20 cellular contexts compared by ENCODE assay signal in the genomic region with DNA sequence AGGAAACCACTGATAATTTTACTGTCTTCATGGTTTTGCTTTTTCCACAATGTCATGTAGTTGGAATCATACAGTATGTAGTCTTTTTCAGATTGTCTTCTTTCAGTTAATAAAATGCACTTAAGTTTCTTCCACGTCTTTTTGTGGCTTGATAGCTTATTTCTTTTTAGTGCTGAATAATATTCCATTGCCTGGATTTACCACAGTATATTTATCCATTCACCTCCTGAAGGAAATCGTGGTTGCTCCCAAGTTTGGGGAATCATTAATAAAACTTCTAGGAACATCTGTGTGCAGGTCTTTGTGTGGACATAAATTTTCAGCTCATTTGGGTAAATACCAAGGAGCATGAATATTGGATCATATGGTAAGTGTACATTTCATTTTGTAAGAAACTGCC. TPM values are rescaled to one million over a fixed set of nuclear protein-coding genes. Genes with fewer than 3 reads are reported as not detected.
DNase-seq lines count a peak whose midpoint lies in the region; ATAC-seq, FAIRE-seq and TF ChIP-seq lines count a peak whose summit lies in the region.
"Had no signal": no experiment of that assay in that cellular context is flagged by ENCODE, and none has a peak within 500 bp of the region (broad histone marks: within the 10 kb centered on the region; RNA-seq: fewer than 3 reads in every experiment).

No MANE protein-coding gene starts in this region.

- no peaks in the 10 kb centered on the region for H3K36me3 ChIP-seq in HEK293 (ENCODE audit: control insufficient read depth in 2 of 2, insufficient read depth in 1 of 2, low read length in 2 of 2)
- H3K36me3 ChIP-seq in K562 (ENCODE audit: control insufficient read depth, insufficient read depth, low read length) = no peaks in the 10 kb centered on the region
- H3K36me3 ChIP-seq in neural progenitor cell = no peaks in the 10 kb centered on the region
- H3K36me3 ChIP-seq: BLaER1 treated with 17β-estradiol and CSF1 and Interleukin-3, amounts not matched to agents 10 nM and 100 nM had no signal

- no peaks in the 10 kb centered on the region for H3K36me3 Mint-ChIP-seq in neural progenitor cell
- H3K36me3 Mint-ChIP-seq: CD8-positive, alpha-beta T cell had no signal

- H3K79me2 ChIP-seq in K562 (ENCODE audit: control insufficient read depth, insufficient read depth, low read length) = no peaks in the 10 kb centered on the region
- no peaks in the 10 kb centered on the region for H3K79me2 ChIP-seq in neural progenitor cell (ENCODE audit: low read depth)

- no peak overlapping the region for H3K4me2 ChIP-seq in K562 (ENCODE audit: insufficient read depth, low read length)
- H3K4me2 ChIP-seq in neural progenitor cell = no peak overlapping the region
- H3K4me2 ChIP-seq: A549; BLaER1 treated with 17β-estradiol and CSF1 and Interleukin-3, amounts not matched to agents 10 nM and 100 nM had no signal

- H3K4me1 ChIP-seq in HEK293 (ENCODE audit: control insufficient read depth, insufficient read depth, low read length) (no peaks in the 10 kb centered on the region), K562 (replicated peaks in 1 of 2; ENCODE audit: control insufficient read depth in 2 of 2, insufficient read depth in 2 of 2, low read length in 2 of 2) (peaks cover 11 to 18% of the 10 kb centered on the region in 2 experiments; a peak in 4 of 5 replicates), neural progenitor cell (peaks cover 7% of the 10 kb centered on the region)
- H3K4me1 ChIP-seq: Caco-2 had no signal

- no peak for ATAC-seq in K562
- ATAC-seq: A549; CD8-positive, alpha-beta T cell had no signal

- no peak overlapping the region for H2AFZ ChIP-seq in K562 (ENCODE audit: low read depth, low read length)
- H2AFZ ChIP-seq in neural progenitor cell (replicated peaks) = no peak overlapping the region

- in situ Hi-C loops in K562 (cut with MboI) = no loop called here

- H4K20me1 ChIP-seq in K562 (replicated peaks; ENCODE audit: control insufficient read depth, insufficient read depth, low read length) (no peaks in the 10 kb centered on the region; the same call in 1 of the 2 replicates), neural progenitor cell (ENCODE audit: low read depth) (peaks cover 11% of the 10 kb centered on the region)
- H4K20me1 ChIP-seq: BLaER1 treated with 17β-estradiol and CSF1 and Interleukin-3, amounts not matched to agents 10 nM and 100 nM had no signal

- H3K27me3 ChIP-seq in K562 (ENCODE audit: control insufficient read depth in 2 of 2, insufficient read depth in 2 of 2, low read length in 2 of 2) (peaks cover 21 to 32% of the 10 kb centered on the region in 2 experiments), neural progenitor cell (peaks cover 76% of the 10 kb centered on the region)

- no peak for TF ChIP-seq RAD21 in K562 (CRISPR knock-in tag; conservative IDR thresholded peaks at IDR 0.05 in 1 of 2, IDR thresholded peaks at IDR 0.05 in 1 of 2)

- H3K9me1 ChIP-seq in K562 (ENCODE audit: control insufficient read depth, insufficient read depth, low read length) = no peaks in the 10 kb centered on the region

- H3K4me3 Mint-ChIP-seq in neural progenitor cell = peak overlapping the region; percentile 16
- H3K4me3 Mint-ChIP-seq: B cell; CD4-positive, alpha-beta T cell; CD8-positive, alpha-beta T cell had no signal

- peaks cover 10% of the 10 kb centered on the region for H3K4me1 Mint-ChIP-seq in neural progenitor cell

- POLR2A ChIA-PET in HEK293 (lab: Yijun Ruan, JAX) = no interaction called here
- POLR2A ChIA-PET in K562 (lab: Yijun Ruan, JAX) = interaction anchor here (0.8 to 2.4 kb wide), 2 partner anchors 14 to 80 kb away, joined by 4 to 8 read pairs; no protein-coding TSS in a partner anchor

- CTCF ChIA-PET in HEK293 (lab: Yijun Ruan, JAX) (interaction anchor here (6.7 kb wide), 1 partner anchor 71 kb away, joined by 63 read pairs; no protein-coding TSS in a partner anchor), K562 (lab: Yijun Ruan, JAX; ENCODE audit: low intra/inter-chr PET ratio) (no interaction called here)

- no peaks in the 10 kb centered on the region for H3K9me3 ChIP-seq in HEK293 (ENCODE audit: control insufficient read depth, insufficient read depth, low read depth, low read length)
- no peaks in the 10 kb centered on the region for H3K9me3 ChIP-seq in K562 (replicated peaks; ENCODE audit: control insufficient read depth, insufficient read depth, low read depth, low read length)
- H3K9me3 ChIP-seq in neural progenitor cell (ENCODE audit: low read depth) = peaks cover 13% of the 10 kb centered on the region
- H3K9me3 ChIP-seq: Caco-2 had no signal

- peak; percentile 40 for FAIRE-seq in K562 (lab: Jason Lieb, UNC)
- FAIRE-seq: A549, D721Med, G401.6, GM12891, GM19239 had no signal

- no peak for TF ChIP-seq POLR2A in K562 (conservative IDR thresholded peaks at IDR 0.05)

- 0% methylated on average over 2 of the region's 2 CpGs for WGBS in K562 (ENCODE audit: insufficient coverage, low coverage, missing lambda C conversion rate)

- intact Hi-C loops in K562 (cut with micrococcal nuclease) = no loop called here

- no peak overlapping the region for H3K27ac Mint-ChIP-seq in neural progenitor cell
- H3K27ac Mint-ChIP-seq: B cell; CD4-positive, alpha-beta T cell; CD8-positive, alpha-beta T cell had no signal

- H3K9me3 Mint-ChIP-seq in neural progenitor cell = peaks cover 12% of the 10 kb centered on the region
- H3K9me3 Mint-ChIP-seq: CD4-positive, alpha-beta T cell; CD8-positive, alpha-beta T cell had no signal

- H3K27ac ChIP-seq in HEK293 (ENCODE audit: extremely low read depth, low read depth, low read length) = no peak overlapping the region
- no peak overlapping the region for H3K27ac ChIP-seq in K562 (ENCODE audit: extremely low read depth, low read depth, low read length)
- no peak overlapping the region for H3K27ac ChIP-seq in neural progenitor cell
- H3K27ac ChIP-seq: A549; BLaER1 treated with 17β-estradiol and CSF1 and Interleukin-3, amounts not matched to agents 10 nM and 100 nM; C4-2B had no signal

- no peak for TF ChIP-seq EP300 in K562 (IDR thresholded peaks at IDR 0.05; ENCODE audit: low read length)

- DNase-seq in K562 (ENCODE audit: extremely low read depth in 1 of 4, low spot score in 3 of 4) = no peak
- no peak for DNase-seq in neural progenitor cell (ENCODE audit: low spot score)
- no peak for DNase-seq in SIG-M5 (lab: John Stamatoyannopoulos, UW)
- no peak for DNase-seq in 8988T
- DNase-seq: AML-193; Caco-2; Calu3; CD4-positive, alpha-beta T cell; CD8-positive, alpha-beta T cell; DMS79 treated with DMSO at 0.1 percent for 48 hours; GF-D8 had no signal

- no peak overlapping the region for H3K9ac ChIP-seq in K562 (ENCODE audit: insufficient read depth in 1 of 2, low read depth in 2 of 2, low read length in 2 of 2)
- no peak overlapping the region for H3K9ac ChIP-seq in neural progenitor cell
- H3K9ac ChIP-seq: BLaER1 treated with 17β-estradiol and CSF1 and Interleukin-3, amounts not matched to agents 10 nM and 100 nM had no signal

- H3K27me3 Mint-ChIP-seq in neural progenitor cell (ENCODE audit: insufficient read depth, low read depth) = peaks cover 44% of the 10 kb centered on the region

- no peak overlapping the region for H3K4me3 ChIP-seq in HEK293 (ENCODE audit: low read depth, low read length)
- no peak overlapping the region for H3K4me3 ChIP-seq in K562
- H3K4me3 ChIP-seq in neural progenitor cell = no peak overlapping the region
- H3K4me3 ChIP-seq: A549; BLaER1 treated with 17β-estradiol and CSF1 and Interleukin-3, amounts not matched to agents 10 nM and 100 nM had no signal

- H3F3A ChIP-seq in neural progenitor cell (ENCODE audit: low read depth) = no peaks in the 10 kb centered on the region

- TF ChIP-seq CTCF in HEK293 (tag by site-specific recombination; IDR thresholded peaks at IDR 0.05) = no peak
- no peak for TF ChIP-seq CTCF in K562 (IDR thresholded peaks at IDR 0.05 in 2 of 3, conservative IDR thresholded peaks at IDR 0.05 in 1 of 3; ENCODE audit: insufficient read depth in 2 of 3, low read depth in 1 of 3, low read length in 3 of 3)
- no peak for TF ChIP-seq CTCF in neural progenitor cell (IDR thresholded peaks at IDR 0.05)

- no TSS peak for BruUV-seq in K562 (replicated peaks; lab: Mats Ljungman, UMichigan)

TF ChIP-seq in HEK293, 187 proteins besides CTCF, POLR2A, EP300 and RAD21:
- no peak for TF ChIP-seq ZNF792 (tag by site-specific recombination; IDR thresholded peaks at IDR 0.05)
- TF ChIP-seq ZNF146 (tag by site-specific recombination; IDR thresholded peaks at IDR 0.05) = peak; percentile 44; the same call in 1 of the 2 replicates
- no peak for TF ChIP-seq KLF1 (tag by site-specific recombination; IDR thresholded peaks at IDR 0.05)

TF ChIP-seq in K562, 482 proteins besides CTCF, POLR2A, EP300 and RAD21 (continues in another document):
- no peak for TF ChIP-seq ZNF707 (CRISPR knock-in tag; conservative IDR thresholded peaks at IDR 0.05)
- TF ChIP-seq MAFF (IDR thresholded peaks at IDR 0.05; ENCODE audit: low read length) = no peak
- TF ChIP-seq TEAD1 (CRISPR knock-in tag; IDR thresholded peaks at IDR 0.05) = no peak
- no peak for TF ChIP-seq ZNF445 (CRISPR knock-in tag; IDR thresholded peaks at IDR 0.05; ENCODE audit: low read depth)
- TF ChIP-seq COPS2 (conservative IDR thresholded peaks at IDR 0.05) = no peak
- TF ChIP-seq ZNF75A (CRISPR knock-in tag; IDR thresholded peaks at IDR 0.05) = no peak
- TF ChIP-seq BDP1 (IDR thresholded peaks at IDR 0.05; ENCODE audit: insufficient read depth, insufficient read length) = no peak
- no peak for TF ChIP-seq KLF6 (CRISPR knock-in tag; IDR thresholded peaks at IDR 0.05; ENCODE audit: borderline replicate concordance)
- TF ChIP-seq NFYB (IDR thresholded peaks at IDR 0.05; ENCODE audit: extremely low read depth, insufficient read length) = no peak
- no peak for TF ChIP-seq ZNF830 (CRISPR knock-in tag; IDR thresholded peaks at IDR 0.05)

RNA-seq across cellular contexts. Expression of gene ZNFX1, which starts 38.8 kb away (rescaled TPM):
- total RNA-seq in K562 (2011; cell fraction: chromatin; rRNA removed; ENCODE audit: low replicate concordance) = 34.0 and 34.5 TPM in 2 replicates
- 14.8 and 15.7 TPM in 2 replicates for total RNA-seq in K562 (2011; cell fraction: nucleolus; rRNA removed)
- total RNA-seq in K562 (2011; cell fraction: nucleoplasm; rRNA removed) = 12.4 and 17.1 TPM in 2 replicates
- total RNA-seq in K562 (2014; rRNA removed) (10.3 and 12.4 TPM in 2 replicates), K562 (2014; rRNA removed; fragmentation: Illumina TruSeq; extraction: Trizol) (11.9 and 13.5 TPM in 2 replicates), K562 (2015; rRNA removed; fragmentation: Illumina TruSeq; extraction: Trizol) (12.4 and 13.8 TPM in 2 replicates), K562 (2021) (11.9 and 13.4 TPM in 2 replicates), neural progenitor cell (ENCODE audit: low replicate concordance) (6.3 and 6.9 TPM in 2 replicates)
- polyA plus RNA-seq in K562 (2011; rRNA removed) (2.5 and 3.8 TPM in 2 replicates), K562 (2014; fragmentation: Illumina TruSeq; extraction: Trizol) (10.4 and 11.6 TPM in 2 replicates), K562 (2014; fragmentation: Nextera tagmentation; extraction: Ambion mirVana) (1 to 10 TPM; 4.4 to 4.9 TPM), K562 (2014; rRNA removed) (7.2 and 7.6 TPM in 2 replicates)
- polyA plus RNA-seq in K562 (2011; cell fraction: cytosol; rRNA removed) = 3.5 and 4.1 TPM in 2 replicates
- 3.0 and 7.0 TPM in 2 replicates for polyA plus RNA-seq in K562 (2011; cell fraction: nucleus; rRNA removed)
- 6.0 and 6.5 TPM in 2 replicates for polyA plus RNA-seq in K562 (2012)
- 15.4 and 15.9 TPM in 2 replicates for polyA minus RNA-seq in K562 (2011; rRNA and poly(A)+ RNA removed)
- polyA minus RNA-seq in K562 (2011; cell fraction: cytosol; rRNA and poly(A)+ RNA removed) = 5.7 and 9.7 TPM in 2 replicates
- polyA minus RNA-seq in K562 (2011; cell fraction: nucleus; rRNA and poly(A)+ RNA removed) = 9.0 and 12.0 TPM in 2 replicates

Comparison
In these comparisons a context has a peak if more than half of its experiments do, and no peak if none do; other contexts are left out.
1. Of the 44 proteins assayed by ChIP-seq in both K562 and HEK293: peak only in K562: none; only in HEK293: ZNF146; in both: none; in neither: 43.